Comparison of ENCODE assay signal across 8 cellular contexts in genomic region chr14:69713127-69713800, GRCh38. TPM values are rescaled to one million over a fixed set of nuclear protein-coding genes. Genes with fewer than 3 reads are reported as not detected.
DNase-seq lines count a peak whose midpoint lies in the region; ATAC-seq and TF ChIP-seq lines count a peak whose summit lies in the region.

No MANE protein-coding gene starts in this region.

- no peak for ATAC-seq in activated CD4-positive, alpha-beta T cell treated with anti-CD3 and anti-CD28 coated beads for 36 hours
- no peak for ATAC-seq in right cardiac atrium
- ATAC-seq in thoracic aorta (ENCODE audit: insufficient number of reproducible peaks, low FRiP score, low read depth) = no peak
- ATAC-seq in HG03439 (IDR thresholded peaks at IDR 0.05; ENCODE audit: unreplicated experiment) = no peak
- no peak for ATAC-seq in GM21723 (IDR thresholded peaks at IDR 0.05; ENCODE audit: unreplicated experiment)

- no peak for TF ChIP-seq EP300 in ovary (IDR thresholded peaks at IDR 0.05)

- H3K27me3 ChIP-seq in right cardiac atrium (ENCODE audit: control insufficient read depth, insufficient read depth) (no peaks in the 10 kb centered on the region), thoracic aorta (replicated peaks; ENCODE audit: insufficient read depth) (no peaks in the 10 kb centered on the region), ovary (no peaks in the 10 kb centered on the region)

- H3K4me3 Mint-ChIP-seq in activated CD4-positive, alpha-beta T cell treated with anti-CD3 and anti-CD28 coated beads for 36 hours = no peak overlapping the region

- no peak overlapping the region for H3K4me3 ChIP-seq in right cardiac atrium (ENCODE audit: low read length)
- no peak overlapping the region for H3K4me3 ChIP-seq in thoracic aorta
- no peak overlapping the region for H3K4me3 ChIP-seq in ovary

- TF ChIP-seq CTCF in thoracic aorta (IDR thresholded peaks at IDR 0.05) = no peak
- TF ChIP-seq CTCF in ovary (IDR thresholded peaks at IDR 0.05) = no peak

- TF ChIP-seq POLR2A in ovary (IDR thresholded peaks at IDR 0.05) = no peak

- H3K27ac ChIP-seq in right cardiac atrium (ENCODE audit: low read length) (peak overlapping the region; percentile 51), thoracic aorta (peak overlapping the region; percentile 12 to 58), ovary (no peak overlapping the region)

- WGBS in right cardiac atrium = 87% methylated on average over 4 of the region's 4 CpGs
- 84 to 95% (median 86%) methylated on average over 4 of the region's 4 CpGs for WGBS in ovary, 3 donors

- CTCF ChIA-PET in activated CD4-positive, alpha-beta T cell treated with anti-CD3 and anti-CD28 coated beads for 36 hours (lab: Charles Lee) = interaction anchor here (0.7 to 1.9 kb wide), 8 partner anchors 14 to 128 kb away, joined by 3 to 7 read pairs (median 3); no protein-coding TSS in a partner anchor

- DNase-seq in activated CD4-positive, alpha-beta T cell treated with anti-CD3 and anti-CD28 coated beads for 36 hours = no peak
- DNase-seq in activated CD4-positive, alpha-beta T cell treated with anti-CD3 and anti-CD28 coated beads, Interleukin-2, amount 50 U/mL, for 48 hours = no peak
- DNase-seq in RPMI8226 (peak; percentile 68), right cardiac atrium (no peak), thoracic aorta (ENCODE audit: low spot score) (no peak), ovary (no peak)

- H3K36me3 Mint-ChIP-seq in activated CD4-positive, alpha-beta T cell treated with anti-CD3 and anti-CD28 coated beads for 36 hours (ENCODE audit: low read depth) = peaks cover 48% of the 10 kb centered on the region

- POLR2A ChIA-PET in activated CD4-positive, alpha-beta T cell treated with anti-CD3 and anti-CD28 coated beads for 36 hours (lab: Charles Lee) = no interaction called here

- H3K27ac Mint-ChIP-seq in activated CD4-positive, alpha-beta T cell treated with anti-CD3 and anti-CD28 coated beads for 36 hours = peak overlapping the region; percentile 53

- H3K4me1 ChIP-seq in right cardiac atrium (ENCODE audit: control insufficient read depth, insufficient read depth, low read length) (peaks cover 33% of the 10 kb centered on the region), thoracic aorta (ENCODE audit: control insufficient read depth in 1 of 2, low read depth in 2 of 2) (peaks cover 35 to 50% of the 10 kb centered on the region in 2 donors), ovary (ENCODE audit: insufficient read depth) (peaks cover 15% of the 10 kb centered on the region)

- peaks cover 49% of the 10 kb centered on the region for H3K4me1 Mint-ChIP-seq in activated CD4-positive, alpha-beta T cell treated with anti-CD3 and anti-CD28 coated beads for 36 hours

- no peaks in the 10 kb centered on the region for H3K27me3 Mint-ChIP-seq in activated CD4-positive, alpha-beta T cell treated with anti-CD3 and anti-CD28 coated beads for 36 hours

- H3K9me3 Mint-ChIP-seq in activated CD4-positive, alpha-beta T cell treated with anti-CD3 and anti-CD28 coated beads for 36 hours (ENCODE audit: low read depth) = no peaks in the 10 kb centered on the region

- intact Hi-C loops in activated CD4-positive, alpha-beta T cell treated with anti-CD3 and anti-CD28 coated beads for 36 hours (cut with DNase I, micrococcal nuclease) = no loop called here
- intact Hi-C loops in right cardiac atrium (cut with DNase I) (loop anchor here in 2 of 4 donors (5.0 kb wide), 2 partner anchors 96 to 101 kb away; partner anchors contain the start of gene SUSD6 (in 1 of the 2)), ovary (cut with DNase I) (loop anchor here in 1 of 4 donors (10.0 kb wide), 1 partner anchor 98 kb away; the partner anchor contains the start of gene SUSD6)

- no peaks in the 10 kb centered on the region for H3K9me3 ChIP-seq in right cardiac atrium (ENCODE audit: control insufficient read depth, low read length)
- H3K9me3 ChIP-seq in thoracic aorta = no peaks in the 10 kb centered on the region
- no peaks in the 10 kb centered on the region for H3K9me3 ChIP-seq in ovary

- peaks cover 10% of the 10 kb centered on the region for H3K36me3 ChIP-seq in thoracic aorta
- no peaks in the 10 kb centered on the region for H3K36me3 ChIP-seq in ovary

RNA-seq across cellular contexts. Expression of gene SRSF5, which starts 53.7 kb away (rescaled TPM):
- total RNA-seq in activated CD4-positive, alpha-beta T cell treated with anti-CD3 and anti-CD28 coated beads for 36 hours = 100 to 1,000 TPM; 265 to 319 TPM
- 100 to 1,000 TPM; 210 to 259 (median 237) TPM for total RNA-seq in right cardiac atrium
- 279 TPM for polyA plus RNA-seq in right cardiac atrium
- total RNA-seq in thoracic aorta = 100 to 1,000 TPM; 264 to 365 TPM
- total RNA-seq in ovary = 100 to 1,000 TPM; 273 to 446 (median 322) TPM
- polyA plus RNA-seq in ovary = 100 to 1,000 TPM; 384 to 419 TPM

Comparison
In these comparisons a context has a peak if more than half of its experiments do, and no peak if none do; other contexts are left out.
1. H3K27ac ChIP-seq: peak in right cardiac atrium (single experiment) and thoracic aorta (2 of 2); none in ovary (0 of 2).